In genomic region chr19:10773969-10774368, GRCh38 we compare ENCODE assay signal across 1 cellular context.
TF ChIP-seq lines count a peak whose summit lies in the region.

No MANE protein-coding gene starts in this region.

TF ChIP-seq in HepG2, 621 proteins besides CTCF, POLR2A, EP300 and RAD21:
- TF ChIP-seq SALL1 (CRISPR knock-in tag; IDR thresholded peaks at IDR 0.05) = no peak
